In the genomic region with DNA sequence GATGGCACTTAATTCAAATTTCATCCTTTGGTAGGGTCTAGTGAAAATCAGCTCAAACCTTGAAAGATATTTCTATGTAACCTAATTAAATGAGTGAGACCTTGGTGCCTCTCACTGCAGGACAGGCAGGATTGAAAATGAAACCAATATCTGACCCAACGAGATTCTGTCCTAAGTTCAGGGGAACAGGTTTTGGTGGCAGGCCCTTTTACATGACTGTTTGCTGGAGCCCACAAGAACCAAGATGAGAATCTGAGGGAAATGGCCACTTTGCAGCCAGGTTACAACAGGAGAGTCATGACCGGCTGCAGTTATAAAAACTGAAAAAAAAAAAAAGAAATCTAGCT, we compare ENCODE assay signal across 13 cellular contexts.
DNase-seq lines count a peak whose midpoint lies in the region; ATAC-seq and TF ChIP-seq lines count a peak whose summit lies in the region.
"Had no signal": no experiment of that assay in that cellular context is flagged by ENCODE, and none has a peak within 500 bp of the region (broad histone marks: within the 10 kb centered on the region; RNA-seq: fewer than 3 reads in every experiment).

No MANE protein-coding gene starts in this region.

- no peaks in the 10 kb centered on the region for H3K9me3 Mint-ChIP-seq in activated naive CD8-positive, alpha-beta T cell (ENCODE audit: low read depth)
- H3K9me3 Mint-ChIP-seq in activated naive CD8-positive, alpha-beta T cell treated with anti-CD3 and anti-CD28 coated beads, Interleukin-2, amount 50 U/mL, for 24 hours, result no peaks in the 10 kb centered on the region
- H3K9me3 Mint-ChIP-seq in progenitor cell of endocrine pancreas (ENCODE audit: low read depth), result no peaks in the 10 kb centered on the region
- H3K9me3 Mint-ChIP-seq: CD8-positive, alpha-beta T cell; H9 had no signal

- H3K27me3 Mint-ChIP-seq in activated naive CD8-positive, alpha-beta T cell, result no peaks in the 10 kb centered on the region
- no peaks in the 10 kb centered on the region for H3K27me3 Mint-ChIP-seq in activated naive CD8-positive, alpha-beta T cell treated with anti-CD3 and anti-CD28 coated beads, Interleukin-2, amount 50 U/mL, for 24 hours
- no peaks in the 10 kb centered on the region for H3K27me3 Mint-ChIP-seq in progenitor cell of endocrine pancreas

- TF ChIP-seq CTCF in progenitor cell of endocrine pancreas (IDR thresholded peaks at IDR 0.05; ENCODE audit: unreplicated experiment), result no peak

- no peak for DNase-seq in activated naive CD8-positive, alpha-beta T cell treated with anti-CD3 and anti-CD28 coated beads, Interleukin-2, amount 50 U/mL, for 24 hours
- DNase-seq in progenitor cell of endocrine pancreas (ENCODE audit: low spot score, unreplicated experiment) (no peak), cardiac septum (ENCODE audit: low spot score) (no peak), amygdala (lab: John Stamatoyannopoulos, UW) (no peak)
- DNase-seq: CD8-positive, alpha-beta T cell; H9; KG1; NCI-H1436 treated with DMSO at 0.1 percent for 48 hours had no signal

- no peak for ATAC-seq in activated naive CD8-positive, alpha-beta T cell treated with anti-CD3 and anti-CD28 coated beads, Interleukin-2, amount 50 U/mL, for 24 hours
- peak; percentile 47 for ATAC-seq in GM21423 (IDR thresholded peaks at IDR 0.05; ENCODE audit: unreplicated experiment)
- ATAC-seq in HG03520 (IDR thresholded peaks at IDR 0.05; ENCODE audit: unreplicated experiment), result peak; percentile 60
- no peak for ATAC-seq in HG03378 (IDR thresholded peaks at IDR 0.05; ENCODE audit: unreplicated experiment)
- ATAC-seq: CD8-positive, alpha-beta T cell; Panc1 had no signal

- H3K4me3 Mint-ChIP-seq in activated naive CD8-positive, alpha-beta T cell, result no peak overlapping the region
- no peak overlapping the region for H3K4me3 Mint-ChIP-seq in activated naive CD8-positive, alpha-beta T cell treated with anti-CD3 and anti-CD28 coated beads, Interleukin-2, amount 50 U/mL, for 24 hours
- no peak overlapping the region for H3K4me3 Mint-ChIP-seq in progenitor cell of endocrine pancreas (ENCODE audit: low read depth)
- H3K4me3 Mint-ChIP-seq: CD8-positive, alpha-beta T cell; H9 had no signal

- peaks cover 31% of the 10 kb centered on the region for H3K36me3 Mint-ChIP-seq in activated naive CD8-positive, alpha-beta T cell
- H3K36me3 Mint-ChIP-seq in activated naive CD8-positive, alpha-beta T cell treated with anti-CD3 and anti-CD28 coated beads, Interleukin-2, amount 50 U/mL, for 24 hours (ENCODE audit: low read depth), result peaks cover 18% of the 10 kb centered on the region
- peaks cover 1% of the 10 kb centered on the region for H3K36me3 Mint-ChIP-seq in progenitor cell of endocrine pancreas (ENCODE audit: insufficient read depth)

- H3K27ac Mint-ChIP-seq in activated naive CD8-positive, alpha-beta T cell, result peak overlapping the region; percentile 31
- no peak overlapping the region for H3K27ac Mint-ChIP-seq in activated naive CD8-positive, alpha-beta T cell treated with anti-CD3 and anti-CD28 coated beads, Interleukin-2, amount 50 U/mL, for 24 hours
- H3K27ac Mint-ChIP-seq in progenitor cell of endocrine pancreas, result peak overlapping the region; percentile 62
- H3K27ac Mint-ChIP-seq: CD8-positive, alpha-beta T cell; H9 had no signal

- H3K4me1 Mint-ChIP-seq in activated naive CD8-positive, alpha-beta T cell (ENCODE audit: low read depth), result peaks cover 25% of the 10 kb centered on the region
- peaks cover 9% of the 10 kb centered on the region for H3K4me1 Mint-ChIP-seq in activated naive CD8-positive, alpha-beta T cell treated with anti-CD3 and anti-CD28 coated beads, Interleukin-2, amount 50 U/mL, for 24 hours
- H3K4me1 Mint-ChIP-seq in progenitor cell of endocrine pancreas (ENCODE audit: low read depth), result no peaks in the 10 kb centered on the region

- intact Hi-C loops in cardiac septum (cut with DNase I), result no loop called here

Comparison
In these comparisons a context has a peak if more than half of its experiments do, and no peak if none do; other contexts are left out.
1. ATAC-seq: peak in GM21423 (single experiment) and HG03520 (single experiment); none in activated naive CD8-positive, alpha-beta T cell treated with anti-CD3 and anti-CD28 coated beads, Interleukin-2, amount 50 U/mL, for 24 hours (single experiment) and HG03378 (single experiment).